In genomic region chr10:79123547-79123963, GRCh38 we compare ENCODE assay signal across 1 cellular context.
TF ChIP-seq lines count a peak whose summit lies in the region.

No MANE protein-coding gene starts in this region.

TF ChIP-seq in GM23338, 12 proteins besides CTCF, POLR2A, EP300 and RAD21 (continued from another document):
- TF ChIP-seq NANOG (IDR thresholded peaks at IDR 0.05; ENCODE audit: borderline replicate concordance) (no peak), ZNF331 (CRISPR knock-in tag; IDR thresholded peaks at IDR 0.05; ENCODE audit: low read depth) (no peak), REST (IDR thresholded peaks at IDR 0.05; ENCODE audit: unreplicated experiment) (no peak), JUNB (IDR thresholded peaks at IDR 0.05; ENCODE audit: unreplicated experiment) (no peak), ETS1 (IDR thresholded peaks at IDR 0.05) (no peak), CREB1 (CRISPR knock-in tag; IDR thresholded peaks at IDR 0.05; ENCODE audit: low read depth) (no peak), EZH2 (IDR thresholded peaks at IDR 0.05; ENCODE audit: low read depth, unreplicated experiment) (no peak), POLR2AphosphoS5 (IDR thresholded peaks at IDR 0.05; ENCODE audit: low read depth) (no peak), EZH2phosphoT487 (IDR thresholded peaks at IDR 0.05; ENCODE audit: unreplicated experiment) (no peak), ZNF114 (CRISPR knock-in tag; IDR thresholded peaks at IDR 0.05) (no peak), STAT1 (IDR thresholded peaks at IDR 0.05; ENCODE audit: unreplicated experiment) (no peak)
TF ChIP-seq in GM23338: peak in this region for 0.
